In genomic region chr1:209659909-209660308, GRCh38 we compare ENCODE assay signal across 9 cellular contexts. TPM values are rescaled to one million over a fixed set of nuclear protein-coding genes. Genes with fewer than 3 reads are reported as not detected.
DNase-seq lines count a peak whose midpoint lies in the region; ATAC-seq, FAIRE-seq and TF ChIP-seq lines count a peak whose summit lies in the region.
"Had no signal": no experiment of that assay in that cellular context is flagged by ENCODE, and none has a peak within 500 bp of the region (broad histone marks: within the 10 kb centered on the region; RNA-seq: fewer than 3 reads in every experiment).

No MANE protein-coding gene starts in this region.

- no peak overlapping the region for H3K9ac ChIP-seq in keratinocyte (ENCODE audit: control insufficient read depth, extremely low read depth, insufficient read depth, low read length)

- H3K27ac ChIP-seq in keratinocyte (ENCODE audit: control insufficient read depth, insufficient read depth, low read length) = peak overlapping the region; percentile 47
- peak overlapping the region in 1 of 5 donors; percentile 61 for H3K27ac ChIP-seq in stomach

- intact Hi-C loops in stomach (cut with DNase I; ENCODE audit: low total_unique reads) = no loop called here

- no peaks in the 10 kb centered on the region for H3K9me3 ChIP-seq in keratinocyte (ENCODE audit: control insufficient read depth, low read depth, low read length)
- H3K9me3 ChIP-seq in stomach = no peaks in the 10 kb centered on the region

- H4K20me1 ChIP-seq in keratinocyte (ENCODE audit: control insufficient read depth, extremely low read depth, insufficient read depth, low read length) = no peaks in the 10 kb centered on the region

- H3K27me3 ChIP-seq in keratinocyte (ENCODE audit: control insufficient read depth, extremely low read depth, insufficient read depth, low read length) = no peaks in the 10 kb centered on the region
- H3K27me3 ChIP-seq in stomach = no peaks in the 10 kb centered on the region

- TF ChIP-seq CTCF in keratinocyte (optimal IDR thresholded peaks at IDR 0.05 in 1 of 3, IDR thresholded peaks at IDR 0.05 in 1 of 3, conservative IDR thresholded peaks at IDR 0.05 in 1 of 3; ENCODE audit: extremely low read depth in 1 of 3, insufficient read depth in 2 of 3, low read length in 3 of 3) = no peak
- no peak for TF ChIP-seq CTCF in stomach (IDR thresholded peaks at IDR 0.05)

- no peak overlapping the region for H3K4me3 ChIP-seq in keratinocyte (ENCODE audit: control insufficient read depth in 2 of 3, extremely low read depth in 1 of 3, insufficient read depth in 2 of 3, low read depth in 1 of 3, low read length in 3 of 3)
- no peak overlapping the region for H3K4me3 ChIP-seq in stomach

- H3K79me2 ChIP-seq in keratinocyte (ENCODE audit: control insufficient read depth, insufficient read depth, low read length) = peaks cover under 1% of the 10 kb centered on the region

- H3K4me2 ChIP-seq in keratinocyte (ENCODE audit: control insufficient read depth, extremely low read depth, insufficient read depth, low read depth, low read length) = peak overlapping the region; percentile 30

- dilution Hi-C loops in keratinocyte (cut with MboI; ENCODE audit: extremely low pct_ligation_motif_present, low sequenced_read_pairs) = no loop called here

- WGBS in stomach, 5 donors = 40 to 61% (median 56%) methylated on average over 5 of the region's 5 CpGs

- FAIRE-seq in GM18507 (lab: Jason Lieb, UNC) = peak; percentile 83
- peak; percentile 34 for FAIRE-seq in keratinocyte (lab: Jason Lieb, UNC)

- no peak for TF ChIP-seq EP300 in stomach (IDR thresholded peaks at IDR 0.05)

- no peak for TF ChIP-seq POLR2A in stomach (IDR thresholded peaks at IDR 0.05)

- H2AFZ ChIP-seq in keratinocyte (ENCODE audit: control insufficient read depth, low read length) = peak overlapping the region; percentile 21

- H3K4me1 ChIP-seq in keratinocyte (ENCODE audit: control insufficient read depth, extremely low read depth, insufficient read depth, low read length) = peaks cover 50% of the 10 kb centered on the region
- H3K4me1 ChIP-seq in stomach = peaks cover 12 to 29% (median 15%) of the 10 kb centered on the region in 4 donors

- H3K36me3 ChIP-seq in keratinocyte (ENCODE audit: control insufficient read depth in 2 of 2, extremely low read depth in 1 of 2, insufficient read depth in 2 of 2, low read length in 2 of 2) (no peaks in the 10 kb centered on the region), stomach (no peaks in the 10 kb centered on the region)

- peak; percentile 74 for ATAC-seq in GM21529 (IDR thresholded peaks at IDR 0.05; ENCODE audit: unreplicated experiment)

- no peak for DNase-seq in GM18507 (ENCODE audit: extremely low spot score, insufficient read length, low read depth)
- DNase-seq in M059J (ENCODE audit: low read depth) = peak; percentile 83
- peak; percentile 50 for DNase-seq in keratinocyte (ENCODE audit: low read depth, low spot score)
- DNase-seq in NCI-H510A (lab: John Stamatoyannopoulos, UW) = no peak
- no peak for DNase-seq in stomach
- no peak for DNase-seq in middle frontal gyrus (ENCODE audit: extremely low spot score, low spot score)
- no peak for DNase-seq in retina
- DNase-seq: activated gamma-delta T cell treated with Interleukin-2 at 50 U/mL for 16 hours had no signal

- no peaks in the 10 kb centered on the region for H3K9me1 ChIP-seq in keratinocyte (ENCODE audit: control insufficient read depth, extremely low read depth, insufficient read depth, low read length)

RNA-seq across cellular contexts. Expression of gene LAMB3, which starts 7.7 kb away (rescaled TPM):
- 31.5 and 62.2 TPM in 2 replicates for total RNA-seq in M059J (2014; rRNA removed; shearing (Covaris generic))
- 659 to 1,206 TPM (median 953 TPM) in 3 replicates for polyA plus RNA-seq in keratinocyte
- 649 TPM for polyA plus RNA-seq in keratinocyte (2011; ENCODE audit: low read depth)
- 240 and 422 TPM in 2 replicates for polyA plus RNA-seq in keratinocyte (2011; cell fraction: cytosol; rRNA removed)
- polyA plus RNA-seq in keratinocyte (2011; cell fraction: nucleus; rRNA removed) = 2,965 and 3,376 TPM in 2 replicates
- 638 and 1,913 TPM in 2 replicates for polyA plus RNA-seq in keratinocyte (2012; ENCODE audit: low replicate concordance)
- polyA minus RNA-seq in keratinocyte = 1,171 to 2,790 TPM (median 1,215 TPM) in 3 replicates
- polyA minus RNA-seq in keratinocyte (2011; cell fraction: cytosol; rRNA and poly(A)+ RNA removed) = 1,139 TPM
- 3,983 and 4,160 TPM in 2 replicates for polyA minus RNA-seq in keratinocyte (2011; cell fraction: nucleus; rRNA and poly(A)+ RNA removed)
- total RNA-seq in stomach = 100 to 1,000 TPM in 1 of 5 donors, 10 to 100 TPM in 4; 14.0 to 105 (median 63.4) TPM
- 10 to 100 TPM; 12.8 to 46.8 (median 29.9) TPM for polyA plus RNA-seq in stomach

RNA-seq across cellular contexts. Expression of gene G0S2, which starts 15.3 kb away (rescaled TPM):
- 267 and 322 TPM in 2 replicates for total RNA-seq in M059J (2014; rRNA removed; shearing (Covaris generic))
- 31.1 to 60.5 TPM (median 46.2 TPM) in 3 replicates for polyA plus RNA-seq in keratinocyte
- polyA plus RNA-seq in keratinocyte (2011; ENCODE audit: low read depth) = 2.0 TPM
- polyA plus RNA-seq in keratinocyte (2011; cell fraction: cytosol; rRNA removed) = 45.2 and 67.2 TPM in 2 replicates
- 31.3 and 33.3 TPM in 2 replicates for polyA plus RNA-seq in keratinocyte (2011; cell fraction: nucleus; rRNA removed)
- polyA plus RNA-seq in keratinocyte (2012; ENCODE audit: low replicate concordance) = 3.9 and 107 TPM in 2 replicates
- 10.4 to 24.7 TPM (median 10.7 TPM) in 3 replicates for polyA minus RNA-seq in keratinocyte
- polyA minus RNA-seq in keratinocyte (2011; cell fraction: cytosol; rRNA and poly(A)+ RNA removed) = 65.2 TPM
- polyA minus RNA-seq in keratinocyte (2011; cell fraction: nucleus; rRNA and poly(A)+ RNA removed) = 10.7 and 14.3 TPM in 2 replicates
- 10 to 100 TPM in 4 of 5 donors, not detected in 1; 11.0 to 75.2 (median 45.0) TPM for total RNA-seq in stomach
- polyA plus RNA-seq in stomach = 100 to 1,000 TPM in 1 of 3 donors, 10 to 100 TPM in 2; 48.7 to 227 (median 65.5) TPM

RNA-seq across cellular contexts. Expression of gene HSD11B1, which starts 44.7 kb away (rescaled TPM):
- 1.9 and 4.3 TPM in 2 replicates for total RNA-seq in M059J (2014; rRNA removed; shearing (Covaris generic))
- polyA plus RNA-seq in keratinocyte (2.7 to 7.4 TPM (median 3.4 TPM) in 3 replicates), stomach (10 to 100 TPM in 1 of 3 donors, 1 to 10 TPM in 2; 1.5 to 14.0 (median 4.7) TPM)
- 1.0 TPM for polyA plus RNA-seq in keratinocyte (2011; ENCODE audit: low read depth)
- polyA plus RNA-seq in keratinocyte (2011; cell fraction: cytosol; rRNA removed) = 1.3 and 1.9 TPM in 2 replicates
- polyA plus RNA-seq in keratinocyte (2011; cell fraction: nucleus; rRNA removed) = 3.9 and 4.0 TPM in 2 replicates
- 1.4 and 5.4 TPM in 2 replicates for polyA plus RNA-seq in keratinocyte (2012; ENCODE audit: low replicate concordance)
- polyA minus RNA-seq in keratinocyte = 0.22 to 1.7 TPM in 2 of 3 replicates, not detected in the other
- polyA minus RNA-seq in keratinocyte (2011; cell fraction: cytosol; rRNA and poly(A)+ RNA removed) = not detected
- 0.84 and 3.9 TPM in 2 replicates for polyA minus RNA-seq in keratinocyte (2011; cell fraction: nucleus; rRNA and poly(A)+ RNA removed)
- total RNA-seq in stomach = 1 to 10 TPM in 3 of 5 donors, not detected in 2; 2.0 to 2.9 (median 2.3) TPM

Comparison
In these comparisons a context has a peak if more than half of its experiments do, and no peak if none do; other contexts are left out.
1. DNase-seq: peak in M059J (single experiment) and keratinocyte (single experiment); none in GM18507 (single experiment), NCI-H510A (single experiment), stomach (single experiment), middle frontal gyrus (single experiment) and retina (single experiment).